1 cellular context compared by ENCODE assay signal in the genomic region with DNA sequence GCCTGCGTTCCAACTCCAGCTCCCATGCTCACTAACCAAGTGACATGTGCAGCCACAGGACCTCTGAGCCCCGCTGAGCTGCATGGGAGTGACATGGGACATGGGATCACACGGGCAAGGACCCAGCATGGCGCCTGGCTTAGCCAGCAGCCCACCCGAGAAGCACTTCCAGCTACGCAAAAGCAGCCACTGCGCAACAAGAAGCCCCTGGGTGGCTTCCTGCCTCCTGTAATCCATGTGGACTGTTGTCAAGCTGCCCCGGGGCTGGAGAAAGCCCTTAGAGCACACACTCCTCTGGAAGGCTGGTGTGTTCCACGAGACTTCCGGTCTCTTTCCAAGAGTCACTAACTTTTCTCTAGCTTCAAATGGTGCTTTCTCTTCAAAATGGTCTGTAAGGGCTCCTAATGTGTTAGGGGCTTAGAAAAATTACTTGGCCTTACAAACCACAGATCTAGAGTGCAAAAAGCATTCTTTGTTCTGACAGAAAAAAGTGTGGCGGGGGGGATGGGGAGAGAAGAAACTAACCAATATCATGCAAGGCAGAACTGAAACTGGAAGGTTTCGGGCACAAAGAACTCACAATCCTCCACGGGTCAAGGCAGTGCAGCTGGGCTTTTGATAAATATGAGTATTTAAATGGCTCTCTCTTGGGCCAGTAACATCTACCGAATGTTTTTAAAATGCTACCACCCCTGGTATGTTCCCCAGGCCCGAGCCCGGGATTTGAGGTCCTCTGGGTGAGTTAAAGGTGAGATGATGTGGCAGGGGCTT.
TF ChIP-seq lines count a peak whose summit lies in the region.

No MANE protein-coding gene starts in this region.

TF ChIP-seq in GM12878, 131 proteins besides CTCF, POLR2A, EP300 and RAD21 (continued from another document and continues in another):
- TF ChIP-seq, protein P1, sequence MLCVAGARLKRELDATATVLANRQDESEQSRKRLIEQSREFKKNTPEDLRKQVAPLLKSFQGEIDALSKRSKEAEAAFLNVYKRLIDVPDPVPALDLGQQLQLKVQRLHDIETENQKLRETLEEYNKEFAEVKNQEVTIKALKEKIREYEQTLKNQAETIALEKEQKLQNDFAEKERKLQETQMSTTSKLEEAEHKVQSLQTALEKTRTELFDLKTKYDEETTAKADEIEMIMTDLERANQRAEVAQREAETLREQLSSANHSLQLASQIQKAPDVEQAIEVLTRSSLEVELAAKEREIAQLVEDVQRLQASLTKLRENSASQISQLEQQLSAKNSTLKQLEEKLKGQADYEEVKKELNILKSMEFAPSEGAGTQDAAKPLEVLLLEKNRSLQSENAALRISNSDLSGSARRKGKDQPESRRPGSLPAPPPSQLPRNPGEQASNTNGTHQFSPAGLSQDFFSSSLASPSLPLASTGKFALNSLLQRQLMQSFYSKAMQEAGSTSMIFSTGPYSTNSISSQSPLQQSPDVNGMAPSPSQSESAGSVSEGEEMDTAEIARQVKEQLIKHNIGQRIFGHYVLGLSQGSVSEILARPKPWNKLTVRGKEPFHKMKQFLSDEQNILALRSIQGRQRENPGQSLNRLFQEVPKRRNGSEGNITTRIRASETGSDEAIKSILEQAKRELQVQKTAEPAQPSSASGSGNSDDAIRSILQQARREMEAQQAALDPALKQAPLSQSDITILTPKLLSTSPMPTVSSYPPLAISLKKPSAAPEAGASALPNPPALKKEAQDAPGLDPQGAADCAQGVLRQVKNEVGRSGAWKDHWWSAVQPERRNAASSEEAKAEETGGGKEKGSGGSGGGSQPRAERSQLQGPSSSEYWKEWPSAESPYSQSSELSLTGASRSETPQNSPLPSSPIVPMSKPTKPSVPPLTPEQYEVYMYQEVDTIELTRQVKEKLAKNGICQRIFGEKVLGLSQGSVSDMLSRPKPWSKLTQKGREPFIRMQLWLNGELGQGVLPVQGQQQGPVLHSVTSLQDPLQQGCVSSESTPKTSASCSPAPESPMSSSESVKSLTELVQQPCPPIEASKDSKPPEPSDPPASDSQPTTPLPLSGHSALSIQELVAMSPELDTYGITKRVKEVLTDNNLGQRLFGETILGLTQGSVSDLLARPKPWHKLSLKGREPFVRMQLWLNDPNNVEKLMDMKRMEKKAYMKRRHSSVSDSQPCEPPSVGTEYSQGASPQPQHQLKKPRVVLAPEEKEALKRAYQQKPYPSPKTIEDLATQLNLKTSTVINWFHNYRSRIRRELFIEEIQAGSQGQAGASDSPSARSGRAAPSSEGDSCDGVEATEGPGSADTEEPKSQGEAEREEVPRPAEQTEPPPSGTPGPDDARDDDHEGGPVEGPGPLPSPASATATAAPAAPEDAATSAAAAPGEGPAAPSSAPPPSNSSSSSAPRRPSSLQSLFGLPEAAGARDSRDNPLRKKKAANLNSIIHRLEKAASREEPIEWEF (IDR thresholded peaks at IDR 0.05; ENCODE audit: insufficient replicate concordance, low read depth, low read length) = peak; percentile 39
- no peak for TF ChIP-seq SREBF1 (IDR thresholded peaks at IDR 0.05; ENCODE audit: low read length)
- TF ChIP-seq NFXL1 (IDR thresholded peaks at IDR 0.05; ENCODE audit: borderline replicate concordance) = no peak
- peak; percentile 98 for TF ChIP-seq NBN (IDR thresholded peaks at IDR 0.05)
- peak; percentile 92; the same call in 1 of the 2 replicates for TF ChIP-seq RCOR1 (conservative IDR thresholded peaks at IDR 0.05; ENCODE audit: low read depth, low read length)
- TF ChIP-seq CHD4 (IDR thresholded peaks at IDR 0.05) = no peak
- TF ChIP-seq, protein P2, sequence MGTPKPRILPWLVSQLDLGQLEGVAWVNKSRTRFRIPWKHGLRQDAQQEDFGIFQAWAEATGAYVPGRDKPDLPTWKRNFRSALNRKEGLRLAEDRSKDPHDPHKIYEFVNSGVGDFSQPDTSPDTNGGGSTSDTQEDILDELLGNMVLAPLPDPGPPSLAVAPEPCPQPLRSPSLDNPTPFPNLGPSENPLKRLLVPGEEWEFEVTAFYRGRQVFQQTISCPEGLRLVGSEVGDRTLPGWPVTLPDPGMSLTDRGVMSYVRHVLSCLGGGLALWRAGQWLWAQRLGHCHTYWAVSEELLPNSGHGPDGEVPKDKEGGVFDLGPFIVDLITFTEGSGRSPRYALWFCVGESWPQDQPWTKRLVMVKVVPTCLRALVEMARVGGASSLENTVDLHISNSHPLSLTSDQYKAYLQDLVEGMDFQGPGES (IDR thresholded peaks at IDR 0.05) = no peak
- TF ChIP-seq, protein P3, sequence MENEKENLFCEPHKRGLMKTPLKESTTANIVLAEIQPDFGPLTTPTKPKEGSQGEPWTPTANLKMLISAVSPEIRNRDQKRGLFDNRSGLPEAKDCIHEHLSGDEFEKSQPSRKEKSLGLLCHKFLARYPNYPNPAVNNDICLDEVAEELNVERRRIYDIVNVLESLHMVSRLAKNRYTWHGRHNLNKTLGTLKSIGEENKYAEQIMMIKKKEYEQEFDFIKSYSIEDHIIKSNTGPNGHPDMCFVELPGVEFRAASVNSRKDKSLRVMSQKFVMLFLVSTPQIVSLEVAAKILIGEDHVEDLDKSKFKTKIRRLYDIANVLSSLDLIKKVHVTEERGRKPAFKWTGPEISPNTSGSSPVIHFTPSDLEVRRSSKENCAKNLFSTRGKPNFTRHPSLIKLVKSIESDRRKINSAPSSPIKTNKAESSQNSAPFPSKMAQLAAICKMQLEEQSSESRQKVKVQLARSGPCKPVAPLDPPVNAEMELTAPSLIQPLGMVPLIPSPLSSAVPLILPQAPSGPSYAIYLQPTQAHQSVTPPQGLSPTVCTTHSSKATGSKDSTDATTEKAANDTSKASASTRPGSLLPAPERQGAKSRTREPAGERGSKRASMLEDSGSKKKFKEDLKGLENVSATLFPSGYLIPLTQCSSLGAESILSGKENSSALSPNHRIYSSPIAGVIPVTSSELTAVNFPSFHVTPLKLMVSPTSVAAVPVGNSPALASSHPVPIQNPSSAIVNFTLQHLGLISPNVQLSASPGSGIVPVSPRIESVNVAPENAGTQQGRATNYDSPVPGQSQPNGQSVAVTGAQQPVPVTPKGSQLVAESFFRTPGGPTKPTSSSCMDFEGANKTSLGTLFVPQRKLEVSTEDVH (IDR thresholded peaks at IDR 0.05; ENCODE audit: low read depth, partially characterized antibody) = peak; percentile 41
- no peak for TF ChIP-seq YBX1 (IDR thresholded peaks at IDR 0.05)
- TF ChIP-seq CREB1 (IDR thresholded peaks at IDR 0.05; ENCODE audit: low read depth) = no peak
- peak; percentile 90 for TF ChIP-seq CHD2 (IDR thresholded peaks at IDR 0.05; ENCODE audit: borderline replicate concordance, low read depth, low read length)
- TF ChIP-seq, protein P4, sequence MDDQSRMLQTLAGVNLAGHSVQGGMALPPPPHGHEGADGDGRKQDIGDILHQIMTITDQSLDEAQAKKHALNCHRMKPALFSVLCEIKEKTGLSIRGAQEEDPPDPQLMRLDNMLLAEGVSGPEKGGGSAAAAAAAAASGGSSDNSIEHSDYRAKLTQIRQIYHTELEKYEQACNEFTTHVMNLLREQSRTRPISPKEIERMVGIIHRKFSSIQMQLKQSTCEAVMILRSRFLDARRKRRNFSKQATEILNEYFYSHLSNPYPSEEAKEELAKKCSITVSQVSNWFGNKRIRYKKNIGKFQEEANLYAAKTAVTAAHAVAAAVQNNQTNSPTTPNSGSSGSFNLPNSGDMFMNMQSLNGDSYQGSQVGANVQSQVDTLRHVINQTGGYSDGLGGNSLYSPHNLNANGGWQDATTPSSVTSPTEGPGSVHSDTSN (IDR thresholded peaks at IDR 0.05; ENCODE audit: insufficient replicate concordance, low read depth, low read length) = no peak
- TF ChIP-seq POLR2AphosphoS5 (IDR thresholded peaks at IDR 0.05; ENCODE audit: low read length) = 0 out of 2 replicates have a peak, but pooled peaks have one; percentile 21
- 0 out of 2 replicates have a peak, but pooled peaks have one; percentile 65 for TF ChIP-seq ZNF207 (IDR thresholded peaks at IDR 0.05; ENCODE audit: borderline replicate concordance)
- TF ChIP-seq, protein P5, sequence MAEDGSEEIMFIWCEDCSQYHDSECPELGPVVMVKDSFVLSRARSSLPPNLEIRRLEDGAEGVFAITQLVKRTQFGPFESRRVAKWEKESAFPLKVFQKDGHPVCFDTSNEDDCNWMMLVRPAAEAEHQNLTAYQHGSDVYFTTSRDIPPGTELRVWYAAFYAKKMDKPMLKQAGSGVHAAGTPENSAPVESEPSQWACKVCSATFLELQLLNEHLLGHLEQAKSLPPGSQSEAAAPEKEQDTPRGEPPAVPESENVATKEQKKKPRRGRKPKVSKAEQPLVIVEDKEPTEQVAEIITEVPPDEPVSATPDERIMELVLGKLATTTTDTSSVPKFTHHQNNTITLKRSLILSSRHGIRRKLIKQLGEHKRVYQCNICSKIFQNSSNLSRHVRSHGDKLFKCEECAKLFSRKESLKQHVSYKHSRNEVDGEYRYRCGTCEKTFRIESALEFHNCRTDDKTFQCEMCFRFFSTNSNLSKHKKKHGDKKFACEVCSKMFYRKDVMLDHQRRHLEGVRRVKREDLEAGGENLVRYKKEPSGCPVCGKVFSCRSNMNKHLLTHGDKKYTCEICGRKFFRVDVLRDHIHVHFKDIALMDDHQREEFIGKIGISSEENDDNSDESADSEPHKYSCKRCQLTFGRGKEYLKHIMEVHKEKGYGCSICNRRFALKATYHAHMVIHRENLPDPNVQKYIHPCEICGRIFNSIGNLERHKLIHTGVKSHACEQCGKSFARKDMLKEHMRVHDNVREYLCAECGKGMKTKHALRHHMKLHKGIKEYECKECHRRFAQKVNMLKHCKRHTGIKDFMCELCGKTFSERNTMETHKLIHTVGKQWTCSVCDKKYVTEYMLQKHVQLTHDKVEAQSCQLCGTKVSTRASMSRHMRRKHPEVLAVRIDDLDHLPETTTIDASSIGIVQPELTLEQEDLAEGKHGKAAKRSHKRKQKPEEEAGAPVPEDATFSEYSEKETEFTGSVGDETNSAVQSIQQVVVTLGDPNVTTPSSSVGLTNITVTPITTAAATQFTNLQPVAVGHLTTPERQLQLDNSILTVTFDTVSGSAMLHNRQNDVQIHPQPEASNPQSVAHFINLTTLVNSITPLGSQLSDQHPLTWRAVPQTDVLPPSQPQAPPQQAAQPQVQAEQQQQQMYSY (CRISPR knock-in tag; IDR thresholded peaks at IDR 0.05) = no peak
- TF ChIP-seq HCFC1 (IDR thresholded peaks at IDR 0.05; ENCODE audit: low read length) = no peak
- TF ChIP-seq ASH2L (IDR thresholded peaks at IDR 0.05; ENCODE audit: borderline replicate concordance, low read depth) = no peak
- peak; percentile 55; the same call in 1 of the 2 replicates for TF ChIP-seq BMI1 (IDR thresholded peaks at IDR 0.05; ENCODE audit: borderline replicate concordance)
- TF ChIP-seq RB1 (IDR thresholded peaks at IDR 0.05; ENCODE audit: borderline replicate concordance) = no peak; the same call in 1 of the 2 replicates
- no peak for TF ChIP-seq SMAD1 (IDR thresholded peaks at IDR 0.05; ENCODE audit: low read depth, partially characterized antibody)
- TF ChIP-seq PML (IDR thresholded peaks at IDR 0.05; ENCODE audit: low read length) = no peak
- no peak for TF ChIP-seq NRF1 (conservative IDR thresholded peaks at IDR 0.05; ENCODE audit: low read depth, low read length)
- peak; percentile 77 for TF ChIP-seq TBL1XR1 (IDR thresholded peaks at IDR 0.05; ENCODE audit: low read depth, low read length)
- no peak for TF ChIP-seq EGR1 (IDR thresholded peaks at IDR 0.05; ENCODE audit: borderline replicate concordance in 1 of 2, low read depth in 2 of 2, low read length in 2 of 2)
- TF ChIP-seq SUZ12 (IDR thresholded peaks at IDR 0.05; ENCODE audit: unreplicated experiment) = no peak
- TF ChIP-seq, protein P6, sequence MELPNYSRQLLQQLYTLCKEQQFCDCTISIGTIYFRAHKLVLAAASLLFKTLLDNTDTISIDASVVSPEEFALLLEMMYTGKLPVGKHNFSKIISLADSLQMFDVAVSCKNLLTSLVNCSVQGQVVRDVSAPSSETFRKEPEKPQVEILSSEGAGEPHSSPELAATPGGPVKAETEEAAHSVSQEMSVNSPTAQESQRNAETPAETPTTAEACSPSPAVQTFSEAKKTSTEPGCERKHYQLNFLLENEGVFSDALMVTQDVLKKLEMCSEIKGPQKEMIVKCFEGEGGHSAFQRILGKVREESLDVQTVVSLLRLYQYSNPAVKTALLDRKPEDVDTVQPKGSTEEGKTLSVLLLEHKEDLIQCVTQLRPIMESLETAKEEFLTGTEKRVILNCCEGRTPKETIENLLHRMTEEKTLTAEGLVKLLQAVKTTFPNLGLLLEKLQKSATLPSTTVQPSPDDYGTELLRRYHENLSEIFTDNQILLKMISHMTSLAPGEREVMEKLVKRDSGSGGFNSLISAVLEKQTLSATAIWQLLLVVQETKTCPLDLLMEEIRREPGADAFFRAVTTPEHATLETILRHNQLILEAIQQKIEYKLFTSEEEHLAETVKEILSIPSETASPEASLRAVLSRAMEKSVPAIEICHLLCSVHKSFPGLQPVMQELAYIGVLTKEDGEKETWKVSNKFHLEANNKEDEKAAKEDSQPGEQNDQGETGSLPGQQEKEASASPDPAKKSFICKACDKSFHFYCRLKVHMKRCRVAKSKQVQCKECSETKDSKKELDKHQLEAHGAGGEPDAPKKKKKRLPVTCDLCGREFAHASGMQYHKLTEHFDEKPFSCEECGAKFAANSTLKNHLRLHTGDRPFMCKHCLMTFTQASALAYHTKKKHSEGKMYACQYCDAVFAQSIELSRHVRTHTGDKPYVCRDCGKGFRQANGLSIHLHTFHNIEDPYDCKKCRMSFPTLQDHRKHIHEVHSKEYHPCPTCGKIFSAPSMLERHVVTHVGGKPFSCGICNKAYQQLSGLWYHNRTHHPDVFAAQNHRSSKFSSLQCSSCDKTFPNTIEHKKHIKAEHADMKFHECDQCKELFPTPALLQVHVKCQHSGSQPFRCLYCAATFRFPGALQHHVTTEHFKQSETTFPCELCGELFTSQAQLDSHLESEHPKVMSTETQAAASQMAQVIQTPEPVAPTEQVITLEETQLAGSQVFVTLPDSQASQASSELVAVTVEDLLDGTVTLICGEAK (IDR thresholded peaks at IDR 0.05; ENCODE audit: borderline replicate concordance) = no peak
- no peak for TF ChIP-seq RFX5 (IDR thresholded peaks at IDR 0.05; ENCODE audit: low read depth, low read length)
- no peak for TF ChIP-seq NR2C1 (IDR thresholded peaks at IDR 0.05)
- TF ChIP-seq HDAC6 (IDR thresholded peaks at IDR 0.05; ENCODE audit: unreplicated experiment) = no peak
- peak; percentile 91 for TF ChIP-seq JUNB (IDR thresholded peaks at IDR 0.05)
- TF ChIP-seq, protein P7, sequence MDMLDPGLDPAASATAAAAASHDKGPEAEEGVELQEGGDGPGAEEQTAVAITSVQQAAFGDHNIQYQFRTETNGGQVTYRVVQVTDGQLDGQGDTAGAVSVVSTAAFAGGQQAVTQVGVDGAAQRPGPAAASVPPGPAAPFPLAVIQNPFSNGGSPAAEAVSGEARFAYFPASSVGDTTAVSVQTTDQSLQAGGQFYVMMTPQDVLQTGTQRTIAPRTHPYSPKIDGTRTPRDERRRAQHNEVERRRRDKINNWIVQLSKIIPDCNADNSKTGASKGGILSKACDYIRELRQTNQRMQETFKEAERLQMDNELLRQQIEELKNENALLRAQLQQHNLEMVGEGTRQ (IDR thresholded peaks at IDR 0.05; ENCODE audit: borderline replicate concordance, low read depth, low read length) = no peak
- TF ChIP-seq, protein P8, sequence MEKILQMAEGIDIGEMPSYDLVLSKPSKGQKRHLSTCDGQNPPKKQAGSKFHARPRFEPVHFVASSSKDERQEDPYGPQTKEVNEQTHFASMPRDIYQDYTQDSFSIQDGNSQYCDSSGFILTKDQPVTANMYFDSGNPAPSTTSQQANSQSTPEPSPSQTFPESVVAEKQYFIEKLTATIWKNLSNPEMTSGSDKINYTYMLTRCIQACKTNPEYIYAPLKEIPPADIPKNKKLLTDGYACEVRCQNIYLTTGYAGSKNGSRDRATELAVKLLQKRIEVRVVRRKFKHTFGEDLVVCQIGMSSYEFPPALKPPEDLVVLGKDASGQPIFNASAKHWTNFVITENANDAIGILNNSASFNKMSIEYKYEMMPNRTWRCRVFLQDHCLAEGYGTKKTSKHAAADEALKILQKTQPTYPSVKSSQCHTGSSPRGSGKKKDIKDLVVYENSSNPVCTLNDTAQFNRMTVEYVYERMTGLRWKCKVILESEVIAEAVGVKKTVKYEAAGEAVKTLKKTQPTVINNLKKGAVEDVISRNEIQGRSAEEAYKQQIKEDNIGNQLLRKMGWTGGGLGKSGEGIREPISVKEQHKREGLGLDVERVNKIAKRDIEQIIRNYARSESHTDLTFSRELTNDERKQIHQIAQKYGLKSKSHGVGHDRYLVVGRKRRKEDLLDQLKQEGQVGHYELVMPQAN (conservative IDR thresholded peaks at IDR 0.05) = 0 out of 2 replicates have a peak, but pooled peaks have one; percentile 24
